Comparison of ENCODE assay signal across 16 cellular contexts in genomic region chr6:137646506-137646905, GRCh38.
DNase-seq lines count a peak whose midpoint lies in the region; ATAC-seq, FAIRE-seq and TF ChIP-seq lines count a peak whose summit lies in the region.
"Had no signal": no experiment of that assay in that cellular context is flagged by ENCODE, and none has a peak within 500 bp of the region (broad histone marks: within the 10 kb centered on the region; RNA-seq: fewer than 3 reads in every experiment).

No MANE protein-coding gene starts in this region.

- H3K4me1 ChIP-seq in vagina: no peaks in the 10 kb centered on the region
- H3K4me1 ChIP-seq in mucosa of descending colon (ENCODE audit: low read depth): peaks cover 9% of the 10 kb centered on the region
- H3K4me1 ChIP-seq: A549, HAP-1 had no signal

- H3K27me3 ChIP-seq in vagina: no peaks in the 10 kb centered on the region

- H3K4me1 Mint-ChIP-seq in activated T-helper 17 cell treated with anti-CD3 and anti-CD28 coated beads, Interleukin-2, amount 50 U/mL, for 72 hours: peaks cover 6% of the 10 kb centered on the region
- no peaks in the 10 kb centered on the region for H3K4me1 Mint-ChIP-seq in T-helper 17 cell
- H3K4me1 Mint-ChIP-seq: CD14-positive monocyte had no signal

- H3K27me3 Mint-ChIP-seq in activated T-helper 17 cell treated with anti-CD3 and anti-CD28 coated beads, Interleukin-2, amount 50 U/mL, for 72 hours: peaks cover 10% of the 10 kb centered on the region
- H3K27me3 Mint-ChIP-seq in T-helper 17 cell: peaks cover 42% of the 10 kb centered on the region

- TF ChIP-seq POLR2A in vagina (IDR thresholded peaks at IDR 0.05): no peak

- TF ChIP-seq CTCF in vagina (IDR thresholded peaks at IDR 0.05) (no peak), mucosa of descending colon (IDR thresholded peaks at IDR 0.05) (no peak)

- H3K9me3 ChIP-seq in vagina (no peaks in the 10 kb centered on the region), mucosa of descending colon (no peaks in the 10 kb centered on the region), T-helper 17 cell (ENCODE audit: control insufficient read depth, low read length, poor library complexity, severe bottlenecking) (no peaks in the 10 kb centered on the region)
- H3K9me3 ChIP-seq: A549, HAP-1 had no signal

- H3K9me3 Mint-ChIP-seq in activated T-helper 17 cell treated with anti-CD3 and anti-CD28 coated beads, Interleukin-2, amount 50 U/mL, for 72 hours: no peaks in the 10 kb centered on the region
- H3K9me3 Mint-ChIP-seq: CD8-positive, alpha-beta T cell had no signal

- no peak overlapping the region for H3K4me3 Mint-ChIP-seq in activated T-helper 17 cell treated with anti-CD3 and anti-CD28 coated beads, Interleukin-2, amount 50 U/mL, for 72 hours
- H3K4me3 Mint-ChIP-seq in T-helper 17 cell: no peak overlapping the region
- H3K4me3 Mint-ChIP-seq: CD14-positive monocyte; CD8-positive, alpha-beta T cell had no signal

- peak; percentile 29 for FAIRE-seq in GM18507 (lab: Jason Lieb, UNC)
- FAIRE-seq: A549, H1 had no signal

- H3K27ac Mint-ChIP-seq in activated T-helper 17 cell treated with anti-CD3 and anti-CD28 coated beads, Interleukin-2, amount 50 U/mL, for 72 hours: peak overlapping the region; percentile 58
- H3K27ac Mint-ChIP-seq in T-helper 17 cell: no peak overlapping the region
- H3K27ac Mint-ChIP-seq: CD14-positive monocyte; CD8-positive, alpha-beta T cell had no signal

- H3K36me3 ChIP-seq in vagina: no peaks in the 10 kb centered on the region
- H3K36me3 ChIP-seq in mucosa of descending colon (ENCODE audit: low read depth): no peaks in the 10 kb centered on the region
- H3K36me3 ChIP-seq: HAP-1 had no signal

- H3K27ac ChIP-seq in vagina: no peak overlapping the region
- H3K27ac ChIP-seq: A549, HL-60 had no signal

- intact Hi-C loops in vagina (cut with DNase I) (loop anchor here (10.0 kb wide), 1 partner anchor 552 kb away; no protein-coding TSS in a partner anchor), mucosa of descending colon (cut with DNase I, micrococcal nuclease) (loop anchor here (10.0 kb wide), 1 partner anchor 552 kb away; no protein-coding TSS in a partner anchor)

- no peaks in the 10 kb centered on the region for H3K36me3 Mint-ChIP-seq in activated T-helper 17 cell treated with anti-CD3 and anti-CD28 coated beads, Interleukin-2, amount 50 U/mL, for 72 hours (ENCODE audit: low read depth)
- H3K36me3 Mint-ChIP-seq in T-helper 17 cell (ENCODE audit: low read depth): no peaks in the 10 kb centered on the region
- H3K36me3 Mint-ChIP-seq: CD14-positive monocyte; CD8-positive, alpha-beta T cell had no signal

- H3K4me3 ChIP-seq in vagina: no peak overlapping the region
- H3K4me3 ChIP-seq in mucosa of descending colon: no peak overlapping the region
- H3K4me3 ChIP-seq: A549, HAP-1 had no signal

- ATAC-seq in activated T-helper 17 cell treated with anti-CD3 and anti-CD28 coated beads, Interleukin-2, amount 50 U/mL, for 72 hours (replicated peaks): no peak
- ATAC-seq in mucosa of descending colon (no peak), HG03039 (IDR thresholded peaks at IDR 0.05; ENCODE audit: unreplicated experiment) (no peak), T-helper 17 cell (no peak)
- ATAC-seq: A549; CD8-positive, alpha-beta T cell had no signal

- no peak for DNase-seq in GM18507 (ENCODE audit: extremely low spot score, insufficient read length, low read depth)
- DNase-seq in fibroblast of peridontal ligament (ENCODE audit: extremely low read depth): peak; percentile 69
- no peak for DNase-seq in vagina (ENCODE audit: extremely low spot score in 2 of 2)
- no peak for DNase-seq in mucosa of descending colon
- no peak for DNase-seq in T-helper 17 cell
- DNase-seq: CD8-positive, alpha-beta T cell; COR-L47; DND-41; GF-D8 had no signal
